In genomic region chr4:168569066-168569908, GRCh38 we compare ENCODE assay signal across 8 cellular contexts.
A peak's percentile ranks its signal among the peaks of the same experiment; 100 is the strongest.
DNase-seq lines count a peak whose midpoint lies in the region; ATAC-seq and TF ChIP-seq lines count a peak whose summit lies in the region.

No MANE protein-coding gene starts in this region.

- ATAC-seq in lung (ENCODE audit: insufficient read depth, low FRiP score): peak; percentile 87
- ATAC-seq in T-cell (replicated peaks in 1 of 4): no peak

- H3K4me1 ChIP-seq in lung (ENCODE audit: control insufficient read depth in 2 of 2, insufficient read depth in 2 of 2, low read length in 2 of 2): peaks cover 0 to 19% of the 10 kb centered on the region in 2 donors

- H3K9me3 ChIP-seq in lung (ENCODE audit: control insufficient read depth in 2 of 2, insufficient read depth in 1 of 2, low read length in 1 of 2): no peaks in the 10 kb centered on the region

- H3K9me3 Mint-ChIP-seq in activated naive CD8-positive, alpha-beta T cell treated with anti-CD3 and anti-CD28 coated beads for 36 hours: no peaks in the 10 kb centered on the region
- no peaks in the 10 kb centered on the region for H3K9me3 Mint-ChIP-seq in T-cell

- no peak overlapping the region for H3K4me3 ChIP-seq in AG10803 (ENCODE audit: low read length)
- no peak overlapping the region for H3K4me3 ChIP-seq in lung

- TF ChIP-seq CTCF in AG10803 (conservative IDR thresholded peaks at IDR 0.05; ENCODE audit: low read length): no peak
- TF ChIP-seq CTCF in lung (IDR thresholded peaks at IDR 0.05; ENCODE audit: control extremely low read depth, extremely low read depth): no peak

- peak; percentile 40 for DNase-seq in AG10803 (ENCODE audit: low read depth)
- peak; percentile 21 for DNase-seq in HuH-7.5 (ENCODE audit: low spot score)
- DNase-seq in activated naive CD8-positive, alpha-beta T cell treated with anti-CD3 and anti-CD28 coated beads for 36 hours: no peak
- DNase-seq in lung (ENCODE audit: low spot score): peak; percentile 57
- no peak for DNase-seq in glomerular visceral epithelial cell (ENCODE audit: extremely low spot score)
- DNase-seq in effector CD8-positive, alpha-beta T cell (lab: John Stamatoyannopoulos, UW): no peak
- DNase-seq in T-cell: no peak
- no peak for DNase-seq in cerebellar nuclear complex (lab: John Stamatoyannopoulos, UW)

- CTCF ChIA-PET in T-cell (lab: Charles Lee): no interaction called here

- peak overlapping the region; percentile 66 for H3K27ac Mint-ChIP-seq in activated naive CD8-positive, alpha-beta T cell treated with anti-CD3 and anti-CD28 coated beads for 36 hours
- H3K27ac Mint-ChIP-seq in T-cell: no peak overlapping the region

- H3K27me3 Mint-ChIP-seq in activated naive CD8-positive, alpha-beta T cell treated with anti-CD3 and anti-CD28 coated beads for 36 hours: no peaks in the 10 kb centered on the region
- peaks cover 0 to 8% of the 10 kb centered on the region in 2 donors for H3K27me3 Mint-ChIP-seq in T-cell

- no peak overlapping the region for H3K4me3 Mint-ChIP-seq in activated naive CD8-positive, alpha-beta T cell treated with anti-CD3 and anti-CD28 coated beads for 36 hours
- H3K4me3 Mint-ChIP-seq in T-cell: no peak overlapping the region

- H3K27ac ChIP-seq in lung (ENCODE audit: low read depth in 1 of 2, low read length in 1 of 2): peak overlapping the region in 1 of 2 donors; percentile 66

- peaks cover 2% of the 10 kb centered on the region for H3K36me3 Mint-ChIP-seq in activated naive CD8-positive, alpha-beta T cell treated with anti-CD3 and anti-CD28 coated beads for 36 hours
- no peaks in the 10 kb centered on the region for H3K36me3 Mint-ChIP-seq in T-cell

- no peaks in the 10 kb centered on the region for H3K27me3 ChIP-seq in lung (ENCODE audit: control insufficient read depth, insufficient read depth)

- H3K36me3 ChIP-seq in lung (ENCODE audit: control insufficient read depth in 2 of 2, insufficient read depth in 2 of 2, low read length in 2 of 2): no peaks in the 10 kb centered on the region

- POLR2A ChIA-PET in T-cell (lab: Charles Lee): no interaction called here

- peaks cover 12% of the 10 kb centered on the region for H3K4me1 Mint-ChIP-seq in activated naive CD8-positive, alpha-beta T cell treated with anti-CD3 and anti-CD28 coated beads for 36 hours
- H3K4me1 Mint-ChIP-seq in T-cell: no peaks in the 10 kb centered on the region

- WGBS in lung, 2 donors: 37 to 65% methylated on average over 8 of the region's 8 CpGs

Comparison
In these comparisons a context has a peak if more than half of its experiments do, and no peak if none do; other contexts are left out.
1. DNase-seq: peak in AG10803 (single experiment), HuH-7.5 (single experiment) and lung (single experiment); none in activated naive CD8-positive, alpha-beta T cell treated with anti-CD3 and anti-CD28 coated beads for 36 hours (single experiment), glomerular visceral epithelial cell (single experiment), effector CD8-positive, alpha-beta T cell (single experiment), T-cell (0 of 34) and cerebellar nuclear complex (0 of 2).